ENCODE assay signal across 1 cellular context in the genomic region with DNA sequence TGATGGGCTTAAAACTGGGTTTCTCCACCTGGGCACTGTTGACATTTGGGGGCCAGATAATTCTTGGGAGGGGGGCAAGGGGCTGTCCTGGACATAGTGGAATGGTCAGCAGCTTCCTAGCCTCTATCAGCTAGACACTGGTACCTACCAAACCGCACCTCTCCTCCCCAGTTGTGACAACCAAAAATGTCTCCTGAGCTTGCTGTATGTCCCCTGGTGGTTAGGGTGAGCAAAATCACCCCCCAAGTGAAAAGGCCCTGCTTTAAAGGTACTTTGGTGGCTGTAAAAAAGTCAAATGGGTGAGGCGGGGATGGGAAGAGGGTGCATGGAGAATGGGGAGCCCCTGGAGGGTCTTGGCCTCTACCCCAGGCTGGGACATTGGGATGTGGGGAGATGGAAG.
TF ChIP-seq lines count a peak whose summit lies in the region.

No MANE protein-coding gene starts in this region.

TF ChIP-seq in SK-N-SH, 30 proteins besides CTCF, POLR2A, EP300 and RAD21:
- no peak for TF ChIP-seq NRF1 (IDR thresholded peaks at IDR 0.05; ENCODE audit: low read depth, low read length)
- no peak for TF ChIP-seq IRF3 (IDR thresholded peaks at IDR 0.05; ENCODE audit: low read depth, low read length)
- TF ChIP-seq RCOR1 (IDR thresholded peaks at IDR 0.05; ENCODE audit: low read length): no peak
- no peak for TF ChIP-seq CHD2 (IDR thresholded peaks at IDR 0.05; ENCODE audit: low read length, partially characterized antibody)
- no peak for TF ChIP-seq GABPA (IDR thresholded peaks at IDR 0.05; ENCODE audit: low read depth)
- TF ChIP-seq FOXM1 (IDR thresholded peaks at IDR 0.05; ENCODE audit: low read depth): no peak
- TF ChIP-seq, protein P1, sequence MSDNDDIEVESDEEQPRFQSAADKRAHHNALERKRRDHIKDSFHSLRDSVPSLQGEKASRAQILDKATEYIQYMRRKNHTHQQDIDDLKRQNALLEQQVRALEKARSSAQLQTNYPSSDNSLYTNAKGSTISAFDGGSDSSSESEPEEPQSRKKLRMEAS (IDR thresholded peaks at IDR 0.05; ENCODE audit: low read depth): no peak
- no peak for TF ChIP-seq JUND (IDR thresholded peaks at IDR 0.05)
- TF ChIP-seq ZBTB33 (IDR thresholded peaks at IDR 0.05; ENCODE audit: borderline replicate concordance, low read depth): no peak
- no peak for TF ChIP-seq TEAD4 (IDR thresholded peaks at IDR 0.05; ENCODE audit: borderline replicate concordance, insufficient read depth)
- TF ChIP-seq ELF1 (IDR thresholded peaks at IDR 0.05): no peak
- TF ChIP-seq POLR2AphosphoS5 (IDR thresholded peaks at IDR 0.05; ENCODE audit: low read depth, low read length): no peak
TF ChIP-seq in SK-N-SH: peak in this region for 0.
